In the genomic region with DNA sequence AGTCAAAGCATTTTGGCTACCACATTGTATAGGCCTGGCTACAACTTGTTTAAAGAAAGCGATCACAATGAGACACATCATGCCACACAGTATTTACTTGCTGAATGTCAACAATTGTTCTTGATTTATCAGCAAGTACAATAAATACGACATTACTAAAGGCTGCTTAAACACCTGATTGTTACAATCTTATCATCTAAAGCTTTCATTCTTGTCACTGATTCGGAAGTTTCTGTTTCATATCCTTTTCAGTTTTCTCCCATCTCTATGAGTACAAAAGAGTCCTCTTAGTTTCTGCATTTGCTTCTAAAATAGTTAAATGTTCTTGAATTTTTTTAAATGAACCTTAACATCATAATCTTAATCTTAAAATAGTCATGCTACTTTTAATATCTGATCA, we compare ENCODE assay signal across 17 cellular contexts.
A peak's percentile ranks its signal among the peaks of the same experiment; 100 is the strongest.
DNase-seq lines count a peak whose midpoint lies in the region; TF ChIP-seq lines count a peak whose summit lies in the region.
"Had no signal": no experiment of that assay in that cellular context is flagged by ENCODE, and none has a peak within 500 bp of the region (broad histone marks: within the 10 kb centered on the region; RNA-seq: fewer than 3 reads in every experiment).

No MANE protein-coding gene starts in this region.

- H3K9me3 ChIP-seq in OCI-LY1 (ENCODE audit: low read length), result no peaks in the 10 kb centered on the region
- H3K9me3 ChIP-seq: A549, Caco-2 had no signal

- no peaks in the 10 kb centered on the region for H3K27me3 Mint-ChIP-seq in activated CD4-positive, alpha-beta T cell treated with anti-CD3 and anti-CD28 coated beads, Interleukin-2, amount 10 ng/mL, durations not matched to agents 7 days and 5 days
- H3K27me3 Mint-ChIP-seq: CD4-positive, alpha-beta T cell had no signal

- H3K4me1 ChIP-seq in OCI-LY1 (ENCODE audit: insufficient read depth, low read length, severe bottlenecking), result peaks cover 12% of the 10 kb centered on the region
- H3K4me1 ChIP-seq in mesendoderm (ENCODE audit: control insufficient read depth, low read depth, low read length), result no peaks in the 10 kb centered on the region
- H3K4me1 ChIP-seq: A549, Caco-2 had no signal

- H3K4me3 ChIP-seq in OCI-LY1 (ENCODE audit: low read depth, low read length, poor library complexity, severe bottlenecking) (no peak overlapping the region), mesendoderm (ENCODE audit: low read length) (no peak overlapping the region)
- H3K4me3 ChIP-seq: A549, GM23338 had no signal

- DNase-seq in activated CD4-positive, alpha-beta T cell treated with anti-CD3 and anti-CD28 coated beads, Interleukin-2, amount 10 ng/mL, durations not matched to agents 7 days and 5 days, result no peak
- DNase-seq in activated CD4-positive, alpha-beta T cell treated with anti-CD3 and anti-CD28 coated beads for 1 hour, result no peak
- DNase-seq in mesendoderm, result peak; percentile 4
- no peak for DNase-seq in NCI-H187 treated with DMSO at 0.1 percent for 48 hours (lab: John Stamatoyannopoulos, UW)
- no peak for DNase-seq in SW480 (ENCODE audit: low spot score)
- no peak for DNase-seq in substantia nigra (lab: John Stamatoyannopoulos, UW)
- DNase-seq: AML-193; Caco-2; CD4-positive, alpha-beta T cell; H7; HFFc6 had no signal

- TF ChIP-seq CTCF in OCI-LY1 (IDR thresholded peaks at IDR 0.05; ENCODE audit: low read length) (no peak), VCaP (conservative IDR thresholded peaks at IDR 0.05) (no peak)

- POLR2A ChIA-PET in activated CD4-positive, alpha-beta T cell treated with anti-CD3 and anti-CD28 coated beads, Interleukin-2, amount 10 ng/mL, durations not matched to agents 7 days and 5 days (lab: Charles Lee), result no interaction called here

- H3K4me3 Mint-ChIP-seq in activated CD4-positive, alpha-beta T cell treated with anti-CD3 and anti-CD28 coated beads, Interleukin-2, amount 10 ng/mL, durations not matched to agents 7 days and 5 days, result no peak overlapping the region
- H3K4me3 Mint-ChIP-seq: CD4-positive, alpha-beta T cell; GM23338; HFFc6 had no signal

- no peak overlapping the region for H3K27ac ChIP-seq in OCI-LY1 (ENCODE audit: low read depth, low read length, poor library complexity, severe bottlenecking)
- peak overlapping the region; percentile 56 for H3K27ac ChIP-seq in VCaP
- no peak overlapping the region for H3K27ac ChIP-seq in mesendoderm (ENCODE audit: low read depth, low read length)
- no peak overlapping the region for H3K27ac ChIP-seq in substantia nigra (ENCODE audit: low read depth, low read length, poor library complexity, severe bottlenecking)
- H3K27ac ChIP-seq: 22Rv1, A549, C4-2B had no signal

- H3K4ac ChIP-seq in mesendoderm (ENCODE audit: low read depth, low read length), result no peak overlapping the region

- no peak overlapping the region for H2BK5ac ChIP-seq in mesendoderm (ENCODE audit: low read length)

- H2AFZ ChIP-seq in OCI-LY1 (ENCODE audit: low read length), result 0 out of 2 replicates have a peak overlapping the region, but pooled peaks have one; percentile 17
- H2AFZ ChIP-seq: GM23338 had no signal

- no peak overlapping the region for H3K23ac ChIP-seq in mesendoderm (ENCODE audit: low read length)

- H3K79me1 ChIP-seq in mesendoderm (ENCODE audit: low read length), result no peaks in the 10 kb centered on the region

- H3K36me3 ChIP-seq in OCI-LY1 (ENCODE audit: insufficient read depth, low read length) (no peaks in the 10 kb centered on the region), mesendoderm (ENCODE audit: control insufficient read depth, insufficient read depth, low read length) (no peaks in the 10 kb centered on the region)

- WGBS in mesendoderm (ENCODE audit: extremely low coverage, insufficient coverage, low lambda C conversion rate), result no CpG with 5 or more reads among the region's 3 CpGs

- H4K8ac ChIP-seq in mesendoderm (ENCODE audit: low read depth, low read length), result no peak overlapping the region

- H3K79me2 ChIP-seq in OCI-LY1 (ENCODE audit: insufficient read depth, low read length), result no peaks in the 10 kb centered on the region
- no peaks in the 10 kb centered on the region for H3K79me2 ChIP-seq in mesendoderm (ENCODE audit: control insufficient read depth, insufficient read depth, low read length)

- CTCF ChIA-PET in activated CD4-positive, alpha-beta T cell treated with anti-CD3 and anti-CD28 coated beads, Interleukin-2, amount 10 ng/mL, durations not matched to agents 7 days and 5 days (lab: Charles Lee), result no interaction called here

- H3K9me3 Mint-ChIP-seq in activated CD4-positive, alpha-beta T cell treated with anti-CD3 and anti-CD28 coated beads, Interleukin-2, amount 10 ng/mL, durations not matched to agents 7 days and 5 days, result peaks cover 10% of the 10 kb centered on the region
- H3K9me3 Mint-ChIP-seq: CD4-positive, alpha-beta T cell; GM23338; HFFc6 had no signal

- H3K4me1 Mint-ChIP-seq in activated CD4-positive, alpha-beta T cell treated with anti-CD3 and anti-CD28 coated beads, Interleukin-2, amount 10 ng/mL, durations not matched to agents 7 days and 5 days, result peaks cover 10% of the 10 kb centered on the region
- H3K4me1 Mint-ChIP-seq: GM23338 had no signal

- H4K5ac ChIP-seq in mesendoderm (ENCODE audit: low read length), result no peak overlapping the region

- H3K27me3 ChIP-seq in OCI-LY1 (ENCODE audit: insufficient read depth, low read length), result no peaks in the 10 kb centered on the region
- H3K27me3 ChIP-seq in mesendoderm (ENCODE audit: insufficient read depth, low read length, poor library complexity), result no peaks in the 10 kb centered on the region

- peaks cover 5% of the 10 kb centered on the region for H3K36me3 Mint-ChIP-seq in activated CD4-positive, alpha-beta T cell treated with anti-CD3 and anti-CD28 coated beads, Interleukin-2, amount 10 ng/mL, durations not matched to agents 7 days and 5 days (ENCODE audit: low read depth)

- no peak overlapping the region for H3K18ac ChIP-seq in mesendoderm (ENCODE audit: low read length)

- no peaks in the 10 kb centered on the region for H3F3A ChIP-seq in OCI-LY1 (ENCODE audit: insufficient read depth, low read length)

- peak overlapping the region; percentile 60 for H3K27ac Mint-ChIP-seq in activated CD4-positive, alpha-beta T cell treated with anti-CD3 and anti-CD28 coated beads, Interleukin-2, amount 10 ng/mL, durations not matched to agents 7 days and 5 days
- H3K27ac Mint-ChIP-seq: CD4-positive, alpha-beta T cell; GM23338; HFFc6 had no signal

- H2BK15ac ChIP-seq in mesendoderm (replicated peaks; ENCODE audit: low read depth), result no peak overlapping the region

- H3K4me2 ChIP-seq in OCI-LY1 (ENCODE audit: low read length) (no peak overlapping the region), mesendoderm (ENCODE audit: low read length) (no peak overlapping the region)
- H3K4me2 ChIP-seq: A549, GM23338 had no signal

- H3K56ac ChIP-seq in mesendoderm (ENCODE audit: low read length), result no peak overlapping the region

- no peaks in the 10 kb centered on the region for H3K9me2 ChIP-seq in OCI-LY1 (ENCODE audit: low read depth, low read length)

- no peak overlapping the region for H2BK120ac ChIP-seq in mesendoderm (ENCODE audit: low read depth, low read length)

- H3K9ac ChIP-seq in OCI-LY1 (ENCODE audit: low read length) (no peak overlapping the region), mesendoderm (ENCODE audit: low read length) (no peak overlapping the region)

- H4K20me1 ChIP-seq in OCI-LY1 (ENCODE audit: insufficient read depth, low read length), result no peaks in the 10 kb centered on the region

- no peak overlapping the region for H2AK5ac ChIP-seq in mesendoderm (ENCODE audit: low read length)
